In the genomic region with DNA sequence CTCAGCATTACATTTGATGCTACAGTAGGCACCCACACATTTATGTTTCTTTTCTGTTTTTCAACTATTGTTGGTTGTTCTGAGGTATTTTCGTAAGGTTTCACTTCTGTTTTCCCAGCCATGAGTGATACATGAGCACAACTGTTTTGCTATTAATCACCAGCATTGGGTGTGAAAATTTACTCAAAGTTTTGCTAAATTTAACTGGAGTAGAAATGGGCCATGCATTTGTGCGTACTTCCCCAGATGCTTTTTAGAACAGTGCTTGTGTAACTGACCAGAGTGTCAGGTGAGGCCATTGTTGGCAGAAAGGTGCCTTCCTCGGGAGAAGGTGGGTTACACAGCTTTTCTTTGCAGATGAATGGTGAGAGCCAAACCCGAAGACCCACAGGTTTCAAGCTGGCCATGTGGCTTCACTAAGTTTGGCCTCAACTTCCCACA, we compare ENCODE assay signal across 8 cellular contexts.
DNase-seq lines count a peak whose midpoint lies in the region; ATAC-seq and TF ChIP-seq lines count a peak whose summit lies in the region.

No MANE protein-coding gene starts in this region.

- no peak overlapping the region for H3K27ac ChIP-seq in WERI-Rb-1

- no peaks in the 10 kb centered on the region for H3K27me3 Mint-ChIP-seq in activated naive CD8-positive, alpha-beta T cell treated with anti-CD3 and anti-CD28 coated beads, Interleukin-2, amount 10 ng/mL, durations not matched to agents 7 days and 5 days

- peaks cover 49% of the 10 kb centered on the region for H3K4me1 Mint-ChIP-seq in activated naive CD8-positive, alpha-beta T cell treated with anti-CD3 and anti-CD28 coated beads, Interleukin-2, amount 10 ng/mL, durations not matched to agents 7 days and 5 days

- H3K9me3 ChIP-seq in WERI-Rb-1 (ENCODE audit: severe bottlenecking) = no peaks in the 10 kb centered on the region

- no peaks in the 10 kb centered on the region for H3K27me3 ChIP-seq in WERI-Rb-1 (ENCODE audit: insufficient read depth, low read depth, severe bottlenecking)

- H3K4me3 Mint-ChIP-seq in activated naive CD8-positive, alpha-beta T cell treated with anti-CD3 and anti-CD28 coated beads, Interleukin-2, amount 10 ng/mL, durations not matched to agents 7 days and 5 days = peak overlapping the region; percentile 33

- H3K4me3 ChIP-seq in GM08714 (ENCODE audit: low read length) (peak overlapping the region; percentile 46; the same call in 1 of the 2 replicates), WERI-Rb-1 (ENCODE audit: low read depth, low read length) (no peak overlapping the region)

- H3K36me3 Mint-ChIP-seq in activated naive CD8-positive, alpha-beta T cell treated with anti-CD3 and anti-CD28 coated beads, Interleukin-2, amount 10 ng/mL, durations not matched to agents 7 days and 5 days = peaks cover 47% of the 10 kb centered on the region

- H3K36me3 ChIP-seq in WERI-Rb-1 = no peaks in the 10 kb centered on the region

- TF ChIP-seq CTCF in GM20000 (IDR thresholded peaks at IDR 0.05; ENCODE audit: extremely low read depth, missing control alignments) (no peak), WERI-Rb-1 (IDR thresholded peaks at IDR 0.05; ENCODE audit: low read depth, low read length) (no peak)

- POLR2A ChIA-PET in activated naive CD8-positive, alpha-beta T cell treated with anti-CD3 and anti-CD28 coated beads, Interleukin-2, amount 10 ng/mL, durations not matched to agents 7 days and 5 days (lab: Charles Lee) = interaction anchor here (0.6 to 2.5 kb wide), 5 partner anchors 12 to 43 kb away, joined by 3 to 13 read pairs (median 3); no protein-coding TSS in a partner anchor

- peaks cover 2% of the 10 kb centered on the region for H3K9me3 Mint-ChIP-seq in activated naive CD8-positive, alpha-beta T cell treated with anti-CD3 and anti-CD28 coated beads, Interleukin-2, amount 10 ng/mL, durations not matched to agents 7 days and 5 days

- peak; percentile 62 for ATAC-seq in HG03439 (IDR thresholded peaks at IDR 0.05; ENCODE audit: unreplicated experiment)
- peak; percentile 64 for ATAC-seq in activated naive CD8-positive, alpha-beta T cell treated with anti-CD3 and anti-CD28 coated beads, Interleukin-2, amount 10 ng/mL, durations not matched to agents 7 days and 5 days (ENCODE audit: low read depth)

- peak; percentile 57 for DNase-seq in GM20000 (ENCODE audit: low spot score)
- no peak for DNase-seq in activated naive CD8-positive, alpha-beta T cell treated with anti-CD3 and anti-CD28 coated beads, Interleukin-2, amount 10 ng/mL, durations not matched to agents 7 days and 5 days
- no peak for DNase-seq in RKO (ENCODE audit: low spot score)
- DNase-seq in WERI-Rb-1 = no peak
- no peak for DNase-seq in NCI-H1930 (lab: John Stamatoyannopoulos, UW)
- no peak for DNase-seq in stimulated activated naive CD4-positive, alpha-beta T cell (lab: John Stamatoyannopoulos, UW)

- peak overlapping the region; percentile 86 for H3K27ac Mint-ChIP-seq in activated naive CD8-positive, alpha-beta T cell treated with anti-CD3 and anti-CD28 coated beads, Interleukin-2, amount 10 ng/mL, durations not matched to agents 7 days and 5 days
